33 cellular contexts compared by ENCODE assay signal in genomic region chr22:19319281-19319680, GRCh38.
"Had no signal": no experiment of that assay in that cellular context is flagged by ENCODE, and none has a peak within 500 bp of the region (broad histone marks: within the 10 kb centered on the region; RNA-seq: fewer than 3 reads in every experiment).

No MANE protein-coding gene starts in this region.

- H3K36me3 ChIP-seq: adrenal gland, ascending aorta, brain microvascular endothelial cell, breast epithelium, cardiac muscle cell had no signal

- FAIRE-seq: astrocyte, bronchial epithelial cell had no signal

- H3K4me3 ChIP-seq: adrenal gland, ascending aorta, body of pancreas, breast epithelium, cardiac muscle cell had no signal

- DNase-seq: activated effector memory CD4-positive, alpha-beta T cell treated with anti-CD3 and anti-CD28 coated beads, Interleukin-2, amount 50 U/mL, for 16 hours; activated effector memory CD4-positive, alpha-beta T cell treated with Interleukin-2 at 50 U/mL for 16 hours; activated gamma-delta T cell; activated gamma-delta T cell treated with Interleukin-2 at 50 U/mL for 16 hours; activated naive CD4-positive, alpha-beta T cell; activated naive CD4-positive, alpha-beta T cell treated with anti-CD3 and anti-CD28 coated beads for 36 hours; activated naive CD4-positive, alpha-beta T cell treated with anti-CD3 and anti-CD28 coated beads, Interleukin-2, amount 10 ng/mL, durations not matched to agents 7 days and 5 days; activated naive CD4-positive, alpha-beta T cell treated with anti-CD3 and anti-CD28 coated beads, Interleukin-2, amount 50 U/mL, for 16 hours; activated naive CD4-positive, alpha-beta T cell treated with Interleukin-2 at 50 U/mL for 16 hours; activated naive CD8-positive, alpha-beta T cell treated with anti-CD3 and anti-CD28 coated beads for 36 hours; activated naive CD8-positive, alpha-beta T cell treated with anti-CD3 and anti-CD28 coated beads, Interleukin-2, amount 10 ng/mL, durations not matched to agents 7 days and 5 days; activated naive CD8-positive, alpha-beta T cell treated with anti-CD3 and anti-CD28 coated beads, Interleukin-2, amount 50 U/mL, for 24 hours; activated T-cell treated with anti-CD3 and anti-CD28 coated beads, Interleukin-2, amount 50 U/mL, for 24 hours; activated T-cell treated with anti-CD3 and anti-CD28 coated beads, Interleukin-2, amount 50 U/mL, for 4 hours; activated T-cell treated with anti-CD3 and anti-CD28 coated beads, Interleukin-2, amount 50 U/mL, for 48 hours; activated T-cell treated with anti-CD3 and anti-CD28 coated beads, Interleukin-2, amount 50 U/mL, for 72 hours; adrenal gland; amniotic stem cell; amygdala; anterior cingulate cortex; aorta; body of pancreas; brain microvascular endothelial cell; caudate nucleus; central memory CD4-positive, alpha-beta T cell; cerebellar nuclear complex had no signal

- H3K4me1 ChIP-seq: adrenal gland, ascending aorta, body of pancreas, breast epithelium had no signal

- ATAC-seq: activated naive CD4-positive, alpha-beta T cell treated with anti-CD3 and anti-CD28 coated beads, Interleukin-2, amount 50 U/mL, for 72 hours; activated naive CD8-positive, alpha-beta T cell treated with anti-CD3 and anti-CD28 coated beads, Interleukin-2, amount 50 U/mL, for 24 hours; activated T-cell treated with anti-CD3 and anti-CD28 coated beads, Interleukin-2, amount 50 U/mL, for 4 hours; activated T-cell treated with anti-CD3 and anti-CD28 coated beads, Interleukin-2, amount 50 U/mL, for 72 hours; activated T-helper 17 cell treated with anti-CD3 and anti-CD28 coated beads, Interleukin-2, amount 50 U/mL, for 72 hours; body of pancreas had no signal

- H3K27ac ChIP-seq: adrenal gland, ascending aorta, body of pancreas, brain microvascular endothelial cell, breast epithelium, cardiac muscle cell had no signal

- H3K27me3 ChIP-seq: adrenal gland, ascending aorta, body of pancreas, brain microvascular endothelial cell, breast epithelium, cardiac muscle cell had no signal
